ENCODE assay signal across 23 cellular contexts in genomic region chr1:55554611-55555010, GRCh38.
"Had no signal": no experiment of that assay in that cellular context is flagged by ENCODE, and none has a peak within 500 bp of the region (broad histone marks: within the 10 kb centered on the region; RNA-seq: fewer than 3 reads in every experiment).

No MANE protein-coding gene starts in this region.

- H3K27ac Mint-ChIP-seq: endodermal cell; natural killer cell treated with Interleukin-12 subunit alpha and Interleukin-12 subunit beta and Interleukin-15 and Interleukin-18, amount 100 ng/mL, for 72 hours; neural progenitor cell had no signal

- H3K36me3 ChIP-seq: neural progenitor cell, ovary, right atrium auricular region, sigmoid colon, stomach, thoracic aorta, transverse colon had no signal

- DNase-seq: dermis blood vessel endothelial cell; endodermal cell; erythroblast; foreskin keratinocyte; head of caudate nucleus; left colon; left ventricle myocardium superior; mesenchymal stem cell; midbrain; nucleus accumbens; ovary; sigmoid colon; stimulated activated naive CD4-positive, alpha-beta T cell; stomach; substantia nigra; transverse colon had no signal

- ATAC-seq: foreskin keratinocyte; left colon; left ventricle myocardium superior; natural killer cell treated with Interleukin-12 subunit alpha and Interleukin-12 subunit beta and Interleukin-15 and Interleukin-18, amount 100 ng/mL, for 72 hours had no signal

- H3K36me3 Mint-ChIP-seq: natural killer cell treated with Interleukin-12 subunit alpha and Interleukin-12 subunit beta and Interleukin-15 and Interleukin-18, amount 100 ng/mL, for 72 hours; neural progenitor cell had no signal

- H3K4me3 Mint-ChIP-seq: endodermal cell; natural killer cell treated with Interleukin-12 subunit alpha and Interleukin-12 subunit beta and Interleukin-15 and Interleukin-18, amount 100 ng/mL, for 72 hours; neural progenitor cell had no signal

- H3K4me3 ChIP-seq: hepatocyte, lung, neural progenitor cell, ovary, right atrium auricular region, sigmoid colon, skin epidermis, stomach, thoracic aorta, transverse colon had no signal

- H3K4me1 Mint-ChIP-seq: neural progenitor cell had no signal

- H3K27me3 ChIP-seq: foreskin keratinocyte, hepatocyte, neural progenitor cell, ovary, right atrium auricular region, sigmoid colon, stomach, transverse colon had no signal

- H3K9me3 Mint-ChIP-seq: endodermal cell; natural killer cell treated with Interleukin-12 subunit alpha and Interleukin-12 subunit beta and Interleukin-15 and Interleukin-18, amount 100 ng/mL, for 72 hours; neural progenitor cell had no signal

- H3K27me3 Mint-ChIP-seq: natural killer cell treated with Interleukin-12 subunit alpha and Interleukin-12 subunit beta and Interleukin-15 and Interleukin-18, amount 100 ng/mL, for 72 hours had no signal
